In the genomic region with DNA sequence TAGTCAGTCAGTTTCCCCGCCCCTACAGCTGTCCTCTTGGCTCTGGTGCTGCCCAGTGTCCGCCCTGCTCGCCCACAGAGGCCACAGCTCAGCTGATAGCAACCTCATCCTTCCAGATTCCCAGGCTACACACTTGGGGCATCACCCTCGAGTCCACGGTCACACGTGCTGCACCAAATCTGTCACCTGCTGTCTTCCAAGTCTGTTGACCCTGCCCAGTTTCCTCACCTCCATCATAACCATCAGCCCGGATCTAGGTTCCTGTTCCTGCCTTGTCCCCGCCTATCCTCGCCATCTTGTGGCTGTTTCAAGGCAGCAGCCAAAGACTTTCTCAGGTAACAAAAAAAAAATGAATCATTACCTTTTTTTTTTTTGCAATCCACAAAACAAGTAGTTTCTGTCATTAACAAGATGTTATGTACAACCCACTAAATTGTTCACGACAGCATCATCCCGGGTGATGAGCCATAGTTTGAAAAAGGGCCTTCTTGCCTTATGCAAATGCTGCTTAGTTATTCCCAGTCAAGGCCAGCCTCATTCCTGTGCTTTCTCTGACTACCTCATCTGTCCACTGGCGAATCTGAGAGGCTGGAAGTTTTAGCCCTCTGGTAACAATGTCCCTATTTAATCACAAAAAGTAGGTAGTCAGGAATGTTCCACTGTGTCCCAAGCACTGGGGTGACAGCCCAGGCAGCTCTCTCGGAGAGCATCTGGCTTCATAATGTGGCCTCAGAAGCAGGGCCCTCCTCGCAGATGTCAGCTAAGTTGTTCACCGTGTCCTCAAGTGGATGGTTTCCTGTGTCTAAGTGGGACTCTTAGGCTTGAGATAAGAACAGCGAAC, we compare ENCODE assay signal across 8 cellular contexts. TPM values are rescaled to one million over a fixed set of nuclear protein-coding genes. Genes with fewer than 3 reads are reported as not detected.
DNase-seq lines count a peak whose midpoint lies in the region; ATAC-seq, FAIRE-seq and TF ChIP-seq lines count a peak whose summit lies in the region.

No MANE protein-coding gene starts in this region.

- no peaks in the 10 kb centered on the region for H3K9me3 ChIP-seq in suprapubic skin

- FAIRE-seq in H54 (lab: Jason Lieb, UNC) = no peak

- TF ChIP-seq CTCF in glutamatergic neuron (IDR thresholded peaks at IDR 0.05; ENCODE audit: partially characterized antibody, unreplicated experiment) (peak; percentile 18), suprapubic skin (IDR thresholded peaks at IDR 0.05) (no peak)

- no peak for TF ChIP-seq POLR2A in suprapubic skin (IDR thresholded peaks at IDR 0.05)
- no peak for TF ChIP-seq POLR2A in H54 (IDR thresholded peaks at IDR 0.05; ENCODE audit: low read depth, low read length)

- no peak for ATAC-seq in activated T-cell treated with anti-CD3 and anti-CD28 coated beads, Interleukin-2, amount 50 U/mL, for 72 hours (replicated peaks in 1 of 2)
- no peak for ATAC-seq in activated T-cell treated with anti-CD3 and anti-CD28 coated beads, Interleukin-2, amount 50 U/mL, for 4 hours
- ATAC-seq in GM19351 (IDR thresholded peaks at IDR 0.05; ENCODE audit: unreplicated experiment) = no peak

- no peaks in the 10 kb centered on the region for H3K4me1 ChIP-seq in suprapubic skin

- H3K36me3 Mint-ChIP-seq in activated T-cell treated with anti-CD3 and anti-CD28 coated beads, Interleukin-2, amount 50 U/mL, for 72 hours (ENCODE audit: insufficient read depth in 2 of 2) = peaks cover 4 to 14% of the 10 kb centered on the region in 2 donors
- peaks cover 13% of the 10 kb centered on the region for H3K36me3 Mint-ChIP-seq in activated T-cell treated with anti-CD3 and anti-CD28 coated beads, Interleukin-2, amount 50 U/mL, for 4 hours (ENCODE audit: insufficient read depth)
- H3K36me3 Mint-ChIP-seq in T-helper 2 cell treated with Interferon-gamma antibody and Interleukin-4, amounts not matched to agents 5 μg/mL and 100 μg/mL, for 36 hours (ENCODE audit: low read depth) = peaks cover 40% of the 10 kb centered on the region
- H3K36me3 Mint-ChIP-seq in glutamatergic neuron (ENCODE audit: unreplicated experiment) = no peaks in the 10 kb centered on the region

- peaks cover 35% of the 10 kb centered on the region for H3K36me3 ChIP-seq in suprapubic skin

- H3K4me1 Mint-ChIP-seq in activated T-cell treated with anti-CD3 and anti-CD28 coated beads, Interleukin-2, amount 50 U/mL, for 72 hours (ENCODE audit: low read depth) = peaks cover 27% of the 10 kb centered on the region
- H3K4me1 Mint-ChIP-seq in activated T-cell treated with anti-CD3 and anti-CD28 coated beads, Interleukin-2, amount 50 U/mL, for 4 hours (ENCODE audit: low read depth) = peaks cover 10% of the 10 kb centered on the region
- peaks cover 39% of the 10 kb centered on the region for H3K4me1 Mint-ChIP-seq in T-helper 2 cell treated with Interferon-gamma antibody and Interleukin-4, amounts not matched to agents 5 μg/mL and 100 μg/mL, for 36 hours (ENCODE audit: low read depth)
- peaks cover 12% of the 10 kb centered on the region for H3K4me1 Mint-ChIP-seq in glutamatergic neuron (ENCODE audit: low read depth, unreplicated experiment)

- H3K4me3 ChIP-seq in suprapubic skin = no peak overlapping the region

- no peaks in the 10 kb centered on the region for H3K27me3 ChIP-seq in suprapubic skin

- no peak for TF ChIP-seq EP300 in suprapubic skin (IDR thresholded peaks at IDR 0.05)

- no peaks in the 10 kb centered on the region for H3K9me3 Mint-ChIP-seq in activated T-cell treated with anti-CD3 and anti-CD28 coated beads, Interleukin-2, amount 50 U/mL, for 72 hours
- no peaks in the 10 kb centered on the region for H3K9me3 Mint-ChIP-seq in activated T-cell treated with anti-CD3 and anti-CD28 coated beads, Interleukin-2, amount 50 U/mL, for 4 hours
- H3K9me3 Mint-ChIP-seq in T-helper 2 cell treated with Interferon-gamma antibody and Interleukin-4, amounts not matched to agents 5 μg/mL and 100 μg/mL, for 36 hours = no peaks in the 10 kb centered on the region
- H3K9me3 Mint-ChIP-seq in glutamatergic neuron (ENCODE audit: unreplicated experiment) = peaks cover 11% of the 10 kb centered on the region

- peak in 1 of 2 donors; percentile 28 for DNase-seq in activated T-cell treated with anti-CD3 and anti-CD28 coated beads, Interleukin-2, amount 50 U/mL, for 72 hours
- no peak for DNase-seq in activated T-cell treated with anti-CD3 and anti-CD28 coated beads, Interleukin-2, amount 50 U/mL, for 4 hours
- DNase-seq in T-helper 2 cell treated with Interferon-gamma antibody and Interleukin-4, amounts not matched to agents 5 μg/mL and 100 μg/mL, for 36 hours (ENCODE audit: low spot score) = peak; percentile 8
- DNase-seq in glutamatergic neuron = no peak
- no peak for DNase-seq in suprapubic skin (ENCODE audit: low spot score in 2 of 2)
- DNase-seq in NCI-H1436 treated with DMSO at 0.1 percent for 48 hours (lab: John Stamatoyannopoulos, UW) = no peak
- DNase-seq in H54 (ENCODE audit: insufficient read length, low spot score) = no peak

- peak overlapping the region; percentile 20 for H3K27ac ChIP-seq in suprapubic skin

- peak overlapping the region; percentile 91 for H3K27ac Mint-ChIP-seq in activated T-cell treated with anti-CD3 and anti-CD28 coated beads, Interleukin-2, amount 50 U/mL, for 72 hours
- peak overlapping the region; percentile 86 for H3K27ac Mint-ChIP-seq in T-helper 2 cell treated with Interferon-gamma antibody and Interleukin-4, amounts not matched to agents 5 μg/mL and 100 μg/mL, for 36 hours
- H3K27ac Mint-ChIP-seq in glutamatergic neuron (ENCODE audit: unreplicated experiment) = peak overlapping the region; percentile 86

- H3K27me3 Mint-ChIP-seq in activated T-cell treated with anti-CD3 and anti-CD28 coated beads, Interleukin-2, amount 50 U/mL, for 72 hours (ENCODE audit: low read depth) = no peaks in the 10 kb centered on the region
- no peaks in the 10 kb centered on the region for H3K27me3 Mint-ChIP-seq in activated T-cell treated with anti-CD3 and anti-CD28 coated beads, Interleukin-2, amount 50 U/mL, for 4 hours (ENCODE audit: low read depth)
- H3K27me3 Mint-ChIP-seq in T-helper 2 cell treated with Interferon-gamma antibody and Interleukin-4, amounts not matched to agents 5 μg/mL and 100 μg/mL, for 36 hours (ENCODE audit: low read depth) = no peaks in the 10 kb centered on the region
- H3K27me3 Mint-ChIP-seq in glutamatergic neuron (ENCODE audit: unreplicated experiment) = peaks cover 5% of the 10 kb centered on the region

- WGBS in suprapubic skin = 73% methylated on average over 16 of the region's 16 CpGs

- peak overlapping the region; percentile 62 to 74 for H3K4me3 Mint-ChIP-seq in activated T-cell treated with anti-CD3 and anti-CD28 coated beads, Interleukin-2, amount 50 U/mL, for 72 hours
- no peak overlapping the region for H3K4me3 Mint-ChIP-seq in activated T-cell treated with anti-CD3 and anti-CD28 coated beads, Interleukin-2, amount 50 U/mL, for 4 hours
- peak overlapping the region; percentile 62 for H3K4me3 Mint-ChIP-seq in T-helper 2 cell treated with Interferon-gamma antibody and Interleukin-4, amounts not matched to agents 5 μg/mL and 100 μg/mL, for 36 hours
- H3K4me3 Mint-ChIP-seq in glutamatergic neuron (ENCODE audit: unreplicated experiment) = peak overlapping the region; percentile 12

RNA-seq across cellular contexts. Expression of a gene that starts 4.9 kb away (rescaled TPM):
- 10 to 100 TPM; 67.3 to 80.3 TPM for total RNA-seq in activated T-cell treated with anti-CD3 and anti-CD28 coated beads, Interleukin-2, amount 50 U/mL, for 72 hours
- total RNA-seq in activated T-cell treated with anti-CD3 and anti-CD28 coated beads, Interleukin-2, amount 50 U/mL, for 4 hours = 10 to 100 TPM; 51.9 to 58.3 (median 53.2) TPM
- total RNA-seq in glutamatergic neuron (ENCODE audit: unreplicated experiment) = 62.3 TPM
- total RNA-seq in suprapubic skin = 10 to 100 TPM; 31.1 to 40.3 (median 35.9) TPM

RNA-seq across cellular contexts. Expression of a gene that starts 34.1 kb away (rescaled TPM):
- 10 to 100 TPM; 54.8 to 66.1 TPM for total RNA-seq in activated T-cell treated with anti-CD3 and anti-CD28 coated beads, Interleukin-2, amount 50 U/mL, for 72 hours
- 100 to 1,000 TPM in 1 of 3 donors, 10 to 100 TPM in 2; 96.2 to 105 (median 96.7) TPM for total RNA-seq in activated T-cell treated with anti-CD3 and anti-CD28 coated beads, Interleukin-2, amount 50 U/mL, for 4 hours
- total RNA-seq in glutamatergic neuron (ENCODE audit: unreplicated experiment) (61.9 TPM), suprapubic skin (100 to 1,000 TPM; 106 to 146 (median 124) TPM)

RNA-seq across cellular contexts. Expression of a gene that starts 48.7 kb away (rescaled TPM):
- total RNA-seq in activated T-cell treated with anti-CD3 and anti-CD28 coated beads, Interleukin-2, amount 50 U/mL, for 72 hours = 10 to 100 TPM; 39.5 to 63.5 TPM
- 10 to 100 TPM; 13.7 to 17.5 (median 14.9) TPM for total RNA-seq in activated T-cell treated with anti-CD3 and anti-CD28 coated beads, Interleukin-2, amount 50 U/mL, for 4 hours
- total RNA-seq in glutamatergic neuron (ENCODE audit: unreplicated experiment) = not detected
- 1 to 10 TPM in 1 of 4 donors, under 1 TPM in 3; 0.30 to 1.2 (median 0.75) TPM for total RNA-seq in suprapubic skin

Comparison
In these comparisons a context has a peak if more than half of its experiments do, and no peak if none do; other contexts are left out.
1. RNA of a gene that starts 48.7 kb away (total RNA-seq): 39.5 to 63.5 TPM in activated T-cell treated with anti-CD3 and anti-CD28 coated beads, Interleukin-2, amount 50 U/mL, for 72 hours and 13.7 to 17.5 TPM in activated T-cell treated with anti-CD3 and anti-CD28 coated beads, Interleukin-2, amount 50 U/mL, for 4 hours; 0.30 to 1.2 TPM in suprapubic skin and not detected in glutamatergic neuron (single experiment); every median in the first group is over 4 times any median in the second.
2. Peak in every context shown above with its lines, with median percentiles within 50 percentile points of each other: H3K27ac Mint-ChIP-seq.